Comparison of ENCODE assay signal across 8 cellular contexts in genomic region chr18:48924621-48925601, GRCh38. TPM values are rescaled to one million over a fixed set of nuclear protein-coding genes. Genes with fewer than 3 reads are reported as not detected.
DNase-seq lines count a peak whose midpoint lies in the region; ATAC-seq and TF ChIP-seq lines count a peak whose summit lies in the region.

No MANE protein-coding gene starts in this region.

- peaks cover 58% of the 10 kb centered on the region for H3K4me1 Mint-ChIP-seq in Calu3 (ENCODE audit: low read depth, unreplicated experiment)
- peaks cover 84% of the 10 kb centered on the region for H3K4me1 Mint-ChIP-seq in T-helper 1 cell treated with Interleukin-12 subunit alpha and Interleukin-12 subunit beta and Interleukin-4 antibody, amounts not matched to agents 30 μg/mL and 1 μg/mL, for 36 hours (ENCODE audit: low read depth)

- peaks cover 31% of the 10 kb centered on the region for H3K36me3 Mint-ChIP-seq in Calu3 (ENCODE audit: insufficient read depth, unreplicated experiment)
- peaks cover 40% of the 10 kb centered on the region for H3K36me3 Mint-ChIP-seq in T-helper 1 cell treated with Interleukin-12 subunit alpha and Interleukin-12 subunit beta and Interleukin-4 antibody, amounts not matched to agents 30 μg/mL and 1 μg/mL, for 36 hours (ENCODE audit: low read depth)

- H3K9me3 ChIP-seq in esophagus (ENCODE audit: control insufficient read depth in 2 of 2, insufficient read depth in 1 of 2, low read depth in 1 of 2, low read length in 1 of 2) (no peaks in the 10 kb centered on the region), psoas muscle (no peaks in the 10 kb centered on the region)

- WGBS in esophagus, 2 donors: 60 to 66% methylated on average over 18 of the region's 18 CpGs
- WGBS in psoas muscle, 3 donors: 70 to 73% (median 70%) methylated on average over 18 of the region's 18 CpGs

- no TSS peak for BruUV-seq in Calu3 (replicated peaks; lab: Mats Ljungman, UMichigan)

- H3K27me3 ChIP-seq in esophagus (ENCODE audit: control insufficient read depth in 1 of 2, insufficient read depth in 2 of 2, low read length in 2 of 2) (no peaks in the 10 kb centered on the region), psoas muscle (ENCODE audit: insufficient read depth in 3 of 3, low read length in 2 of 3) (no peaks in the 10 kb centered on the region)

- H3K9me3 Mint-ChIP-seq in Calu3 (ENCODE audit: low read depth, unreplicated experiment): no peaks in the 10 kb centered on the region
- no peaks in the 10 kb centered on the region for H3K9me3 Mint-ChIP-seq in T-helper 1 cell treated with Interleukin-12 subunit alpha and Interleukin-12 subunit beta and Interleukin-4 antibody, amounts not matched to agents 30 μg/mL and 1 μg/mL, for 36 hours

- no peak for ATAC-seq in psoas muscle
- ATAC-seq in HG03457 (IDR thresholded peaks at IDR 0.05; ENCODE audit: unreplicated experiment): no peak
- ATAC-seq in GM21515 (IDR thresholded peaks at IDR 0.05; ENCODE audit: unreplicated experiment): no peak
- ATAC-seq in GM19023 (IDR thresholded peaks at IDR 0.05; ENCODE audit: unreplicated experiment): no peak

- H3K36me3 ChIP-seq in esophagus (ENCODE audit: control insufficient read depth in 2 of 2, insufficient read depth in 2 of 2, low read length in 1 of 2): peaks cover 0 to 14% of the 10 kb centered on the region in 2 donors
- H3K36me3 ChIP-seq in psoas muscle (ENCODE audit: insufficient read depth in 1 of 2, low read depth in 1 of 2): peaks cover 0 to 18% of the 10 kb centered on the region in 2 donors

- TF ChIP-seq CTCF in Calu3 (IDR thresholded peaks at IDR 0.05; ENCODE audit: unreplicated experiment) (no peak), psoas muscle (IDR thresholded peaks at IDR 0.05) (no peak)

- H3K27me3 Mint-ChIP-seq in Calu3 (ENCODE audit: unreplicated experiment): no peaks in the 10 kb centered on the region
- H3K27me3 Mint-ChIP-seq in T-helper 1 cell treated with Interleukin-12 subunit alpha and Interleukin-12 subunit beta and Interleukin-4 antibody, amounts not matched to agents 30 μg/mL and 1 μg/mL, for 36 hours (ENCODE audit: low read depth): no peaks in the 10 kb centered on the region

- H3K27ac ChIP-seq in esophagus (ENCODE audit: low read depth in 2 of 2, low read length in 1 of 2) (peak overlapping the region; percentile 35 to 45), psoas muscle (peak overlapping the region; percentile 30)

- CTCF ChIA-PET in Calu3 (lab: Charles Lee): no interaction called here

- peaks cover 3 to 18% of the 10 kb centered on the region in 2 donors for H3K4me1 ChIP-seq in esophagus (ENCODE audit: control insufficient read depth in 2 of 2, insufficient read depth in 2 of 2, low read length in 1 of 2)
- H3K4me1 ChIP-seq in psoas muscle: peaks cover 65% of the 10 kb centered on the region

- intact Hi-C loops in Calu3 (cut with micrococcal nuclease; ENCODE audit: unreplicated experiment): no loop called here
- intact Hi-C loops in psoas muscle (cut with DNase I): loop anchor here in 1 of 2 donors (5.0 kb wide), 1 partner anchor 53 kb away; no protein-coding TSS in a partner anchor

- H3K27ac Mint-ChIP-seq in Calu3 (ENCODE audit: unreplicated experiment): peak overlapping the region; percentile 79
- peak overlapping the region; percentile 90 for H3K27ac Mint-ChIP-seq in T-helper 1 cell treated with Interleukin-12 subunit alpha and Interleukin-12 subunit beta and Interleukin-4 antibody, amounts not matched to agents 30 μg/mL and 1 μg/mL, for 36 hours

- H3K4me3 ChIP-seq in esophagus (ENCODE audit: low read depth in 1 of 2, low read length in 2 of 2): no peak overlapping the region
- H3K4me3 ChIP-seq in psoas muscle: no peak overlapping the region

- no peak overlapping the region for H3K4me3 Mint-ChIP-seq in Calu3 (ENCODE audit: low read depth, unreplicated experiment)
- H3K4me3 Mint-ChIP-seq in T-helper 1 cell treated with Interleukin-12 subunit alpha and Interleukin-12 subunit beta and Interleukin-4 antibody, amounts not matched to agents 30 μg/mL and 1 μg/mL, for 36 hours: peak overlapping the region; percentile 69

- DNase-seq in Calu3 (no peak), psoas muscle (no peak), AML-193 (lab: John Stamatoyannopoulos, UW) (no peak)

RNA-seq across cellular contexts. Expression of gene SMAD7, which starts 25.9 kb away (rescaled TPM):
- total RNA-seq in Calu3 (2022) (11.2 and 13.7 TPM in 2 replicates), psoas muscle (10 to 100 TPM in 2 of 4 donors, 1 to 10 TPM in 2; 8.4 to 14.7 (median 10.4) TPM)
- polyA plus RNA-seq in esophagus (1 to 10 TPM; 3.5 to 4.4 TPM), psoas muscle (1 to 10 TPM; 5.4 to 6.1 (median 5.8) TPM)
